8 cellular contexts compared by ENCODE assay signal in the genomic region with DNA sequence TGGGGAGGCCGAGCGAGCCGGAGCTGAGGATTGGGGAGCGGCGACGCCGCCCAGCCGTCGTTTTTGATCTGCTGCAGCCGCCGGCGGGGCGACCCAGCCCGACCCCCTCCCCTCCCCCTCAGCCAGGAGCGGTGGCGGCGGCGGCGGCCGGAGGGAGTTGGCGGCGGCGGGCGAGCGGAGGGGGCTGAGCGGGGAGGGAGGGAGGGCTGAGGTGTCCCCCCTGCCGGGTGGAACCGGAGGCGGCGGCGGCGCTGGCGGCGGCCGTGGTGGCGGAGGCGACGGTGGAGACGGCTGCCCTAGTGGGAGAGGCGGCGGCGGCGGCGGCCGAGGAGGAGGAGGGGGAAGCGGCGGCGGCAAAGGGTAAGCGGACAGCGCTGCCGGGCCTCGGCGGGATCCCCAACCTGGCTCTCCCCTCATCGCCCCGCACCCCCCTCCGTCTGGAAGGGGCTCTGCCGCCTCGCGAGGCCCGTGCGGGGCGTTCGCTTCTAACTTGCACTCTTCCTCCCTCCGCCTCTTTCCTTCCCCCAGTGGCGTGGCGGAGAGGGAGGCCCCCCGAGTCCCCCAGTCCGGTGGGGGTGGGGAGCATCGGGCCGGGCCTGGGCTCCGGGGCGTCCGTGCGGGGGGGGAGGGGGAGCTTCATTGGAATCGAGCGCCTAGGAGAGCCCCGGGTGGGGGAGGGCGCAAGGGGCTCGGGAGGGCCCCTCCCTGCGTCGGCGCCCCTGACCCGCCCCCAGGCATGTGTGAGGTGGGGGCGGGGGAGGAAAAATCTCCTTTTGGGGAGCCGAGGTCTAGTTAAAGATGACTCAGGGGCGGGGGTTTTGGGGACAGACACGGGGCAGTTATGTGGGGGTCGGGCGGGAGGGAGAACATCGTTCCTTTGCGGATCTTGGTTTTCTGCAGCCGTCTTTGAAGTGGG. TPM values are rescaled to one million over a fixed set of nuclear protein-coding genes. Genes with fewer than 3 reads are reported as not detected.
DNase-seq lines count a peak whose midpoint lies in the region; ATAC-seq and TF ChIP-seq lines count a peak whose summit lies in the region.

A gene with protein sequence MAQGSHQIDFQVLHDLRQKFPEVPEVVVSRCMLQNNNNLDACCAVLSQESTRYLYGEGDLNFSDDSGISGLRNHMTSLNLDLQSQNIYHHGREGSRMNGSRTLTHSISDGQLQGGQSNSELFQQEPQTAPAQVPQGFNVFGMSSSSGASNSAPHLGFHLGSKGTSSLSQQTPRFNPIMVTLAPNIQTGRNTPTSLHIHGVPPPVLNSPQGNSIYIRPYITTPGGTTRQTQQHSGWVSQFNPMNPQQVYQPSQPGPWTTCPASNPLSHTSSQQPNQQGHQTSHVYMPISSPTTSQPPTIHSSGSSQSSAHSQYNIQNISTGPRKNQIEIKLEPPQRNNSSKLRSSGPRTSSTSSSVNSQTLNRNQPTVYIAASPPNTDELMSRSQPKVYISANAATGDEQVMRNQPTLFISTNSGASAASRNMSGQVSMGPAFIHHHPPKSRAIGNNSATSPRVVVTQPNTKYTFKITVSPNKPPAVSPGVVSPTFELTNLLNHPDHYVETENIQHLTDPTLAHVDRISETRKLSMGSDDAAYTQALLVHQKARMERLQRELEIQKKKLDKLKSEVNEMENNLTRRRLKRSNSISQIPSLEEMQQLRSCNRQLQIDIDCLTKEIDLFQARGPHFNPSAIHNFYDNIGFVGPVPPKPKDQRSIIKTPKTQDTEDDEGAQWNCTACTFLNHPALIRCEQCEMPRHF (plus strand): TSS at position 57 of the 916 bp plus-strand sequence. CDS start 52,286 bp downstream, outside the sequence.

- peak within 1 kb of the TSS; percentile 83 to 95 (median 93) for H3K27ac Mint-ChIP-seq in naive B cell

- ATAC-seq in GM18498 (IDR thresholded peaks at IDR 0.05; ENCODE audit: unreplicated experiment) = peak; percentile 14
- peak; percentile 27 for ATAC-seq in HG02763 (IDR thresholded peaks at IDR 0.05; ENCODE audit: unreplicated experiment)
- ATAC-seq in naive B cell (ENCODE audit: low read depth in 2 of 2) = peak; percentile 18 to 28

- H3K4me3 ChIP-seq in epithelial cell of proximal tubule (ENCODE audit: low read depth, low read length) = peak within 1 kb of the TSS; percentile 95

- no peak for TF ChIP-seq CTCF in epithelial cell of proximal tubule (conservative IDR thresholded peaks at IDR 0.05; ENCODE audit: low read depth, low read length)

- H3K4me1 Mint-ChIP-seq in naive B cell = peaks cover 28 to 31% (median 28%) of the 10 kb centered on the region in 3 donors

- peak within 1 kb of the TSS; percentile 87 to 97 (median 92) for H3K4me3 Mint-ChIP-seq in naive B cell

- no peaks in the 10 kb centered on the region for H3K36me3 Mint-ChIP-seq in naive B cell

- H3K9me3 Mint-ChIP-seq in naive B cell = no peaks in the 10 kb centered on the region

- peaks cover 0 to 10% (median 5%) of the 10 kb centered on the region in 3 donors for H3K27me3 Mint-ChIP-seq in naive B cell

- DNase-seq in NCI-H226 (peak; percentile 71), epithelial cell of proximal tubule (ENCODE audit: low read depth) (no peak), naive B cell (peak; percentile 61), DMS79 treated with DMSO at 0.1 percent for 48 hours (lab: John Stamatoyannopoulos, UW) (no peak)
- peak; percentile 84 for DNase-seq in activated CD8-positive, alpha-beta memory T cell treated with anti-CD3 and anti-CD28 coated beads, Interleukin-2, amount 50 U/mL, for 4 hours
- peak; percentile 72 to 80 for DNase-seq in stimulated activated CD8-positive, alpha-beta memory T cell treated with anti-CD3 and anti-CD28 coated beads, Interleukin-7, amount 100 ng/mL, for 4 hours (ENCODE audit: low read depth in 2 of 2)

RNA-seq across cellular contexts. Expression of the gene that starts here (rescaled TPM):
- 16.9 and 18.7 TPM in 2 replicates for total RNA-seq in epithelial cell of proximal tubule
- polyA plus RNA-seq in naive B cell (ENCODE audit: low read depth in 6 of 6) = 10 to 100 TPM in 3 of 6 donors, 1 to 10 TPM in 3; 7.7 to 13.5 (median 10.1) TPM

Comparison
In these comparisons a context has a peak if more than half of its experiments do, and no peak if none do; other contexts are left out.
1. DNase-seq: peak in NCI-H226 (single experiment), activated CD8-positive, alpha-beta memory T cell treated with anti-CD3 and anti-CD28 coated beads, Interleukin-2, amount 50 U/mL, for 4 hours (single experiment), naive B cell (single experiment) and stimulated activated CD8-positive, alpha-beta memory T cell treated with anti-CD3 and anti-CD28 coated beads, Interleukin-7, amount 100 ng/mL, for 4 hours (2 of 2); none in epithelial cell of proximal tubule (single experiment) and DMS79 treated with DMSO at 0.1 percent for 48 hours (single experiment).
2. Peak in every context shown above with its lines, with median percentiles within 50 percentile points of each other: ATAC-seq.